In genomic region chr20:32555584-32555983, GRCh38 we compare ENCODE assay signal across 16 cellular contexts.
"Had no signal": no experiment of that assay in that cellular context is flagged by ENCODE, and none has a peak within 500 bp of the region (broad histone marks: within the 10 kb centered on the region; RNA-seq: fewer than 3 reads in every experiment).

No MANE protein-coding gene starts in this region.

- H3K27me3 ChIP-seq: body of pancreas had no signal

- H3K36me3 ChIP-seq: spleen, tibial artery had no signal

- ATAC-seq: activated CD4-positive, CD25-positive, alpha-beta regulatory T cell treated with anti-CD3 and anti-CD28 coated beads, Interleukin-2, amount 50 U/mL, for 24 hours; body of pancreas; mucosa of descending colon; SK-N-SH treated with all-trans-retinoic acid at 6 μM for 48 hours had no signal

- H3K27ac ChIP-seq: body of pancreas, spleen, tibial artery had no signal

- H3K9me3 ChIP-seq: body of pancreas, mucosa of descending colon, spleen, tibial artery had no signal

- H3K27me3 Mint-ChIP-seq: activated CD4-positive, alpha-beta T cell treated with anti-CD3 and anti-CD28 coated beads, Interleukin-2, amount 10 ng/mL, durations not matched to agents 7 days and 5 days had no signal

- H3K4me3 ChIP-seq: body of pancreas, mucosa of descending colon, spleen, tibial artery had no signal

- DNase-seq: activated CD4-positive, alpha-beta T cell treated with anti-CD3 and anti-CD28 coated beads, Interleukin-2, amount 10 ng/mL, durations not matched to agents 7 days and 5 days; activated naive CD4-positive, alpha-beta T cell treated with anti-CD3 and anti-CD28 coated beads, Interleukin-2, amount 50 U/mL, for 16 hours; amniotic stem cell; body of pancreas; caudate nucleus; foreskin fibroblast; mesenchymal stem cell; mucosa of descending colon; naive B cell; spleen; stimulated activated naive CD4-positive, alpha-beta T cell treated with Interleukin-2 at 50 U/mL for 16 hours; substantia nigra; T-helper 1 cell; tibial artery had no signal

- H3K4me3 Mint-ChIP-seq: activated CD4-positive, alpha-beta T cell treated with anti-CD3 and anti-CD28 coated beads, Interleukin-2, amount 10 ng/mL, durations not matched to agents 7 days and 5 days; naive B cell had no signal

- H3K36me3 Mint-ChIP-seq: naive B cell had no signal

- H3K9me3 Mint-ChIP-seq: activated CD4-positive, alpha-beta T cell treated with anti-CD3 and anti-CD28 coated beads, Interleukin-2, amount 10 ng/mL, durations not matched to agents 7 days and 5 days; naive B cell had no signal
